Comparison of ENCODE assay signal across 21 cellular contexts in the genomic region with DNA sequence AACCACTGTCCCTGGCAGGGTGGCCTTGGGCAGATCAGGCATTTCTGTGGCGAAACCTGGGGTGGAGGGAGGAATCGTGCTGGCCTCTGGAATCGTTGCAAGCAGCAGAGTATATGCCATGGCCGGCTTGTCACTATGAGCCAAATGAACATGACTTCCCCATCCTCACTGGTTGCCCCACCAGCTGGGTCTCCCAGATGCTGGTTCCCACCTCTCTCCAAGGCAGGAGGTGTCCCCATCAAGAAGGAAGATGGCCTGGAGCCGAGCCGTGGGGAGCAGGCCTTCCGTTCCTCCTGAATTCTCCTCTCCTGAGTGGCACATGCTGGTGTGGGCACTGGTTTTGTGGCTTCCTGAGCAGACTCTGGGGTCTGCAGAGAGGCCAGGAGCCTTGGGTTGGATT.
"Had no signal": no experiment of that assay in that cellular context is flagged by ENCODE, and none has a peak within 500 bp of the region (broad histone marks: within the 10 kb centered on the region; RNA-seq: fewer than 3 reads in every experiment).

No MANE protein-coding gene starts in this region.

- ATAC-seq: left colon; mucosa of descending colon; naive thymus-derived CD8-positive, alpha-beta T cell; psoas muscle; stimulated activated memory B cell treated with anti-CD40 and anti-IgM and Interleukin-4, amounts not matched to agents 10 μg/mL and 1 μg/mL and 100 μg/mL, for 72 hours had no signal

- H3K36me3 Mint-ChIP-seq: neural progenitor cell had no signal

- H3K27ac Mint-ChIP-seq: naive thymus-derived CD8-positive, alpha-beta T cell; neural progenitor cell; stimulated activated memory B cell treated with anti-CD40 and anti-IgM and Interleukin-4, amounts not matched to agents 10 μg/mL and 1 μg/mL and 100 μg/mL, for 72 hours; stimulated activated naive CD8-positive, alpha-beta T cell treated with anti-CD3 and anti-CD28 coated beads, Interleukin-15, Interleukin-2, amounts not matched to agents 100 ng/mL and 50 ng/mL, for 24 hours had no signal

- H3K27me3 Mint-ChIP-seq: stimulated activated memory B cell treated with anti-CD40 and anti-IgM and Interleukin-4, amounts not matched to agents 10 μg/mL and 1 μg/mL and 100 μg/mL, for 72 hours; stimulated activated naive CD8-positive, alpha-beta T cell treated with anti-CD3 and anti-CD28 coated beads, Interleukin-15, Interleukin-2, amounts not matched to agents 100 ng/mL and 50 ng/mL, for 24 hours had no signal

- H3K9me3 ChIP-seq: vagina had no signal

- H3K4me3 ChIP-seq: coronary artery, hepatocyte, mucosa of descending colon, neural progenitor cell, psoas muscle, tibial artery, upper lobe of left lung, vagina had no signal

- H3K36me3 ChIP-seq: neural progenitor cell, tibial artery, upper lobe of left lung, vagina had no signal

- H3K27ac ChIP-seq: coronary artery, hepatocyte, neural progenitor cell, parathyroid adenoma, psoas muscle, tibial artery, upper lobe of left lung, vagina had no signal

- H3K27me3 ChIP-seq: hepatocyte, neural progenitor cell, upper lobe of left lung, vagina had no signal

- H3K4me1 ChIP-seq: neural progenitor cell, parathyroid adenoma, psoas muscle, upper lobe of left lung, vagina had no signal

- H3K4me3 Mint-ChIP-seq: naive thymus-derived CD8-positive, alpha-beta T cell; neural progenitor cell; stimulated activated memory B cell treated with anti-CD40 and anti-IgM and Interleukin-4, amounts not matched to agents 10 μg/mL and 1 μg/mL and 100 μg/mL, for 72 hours; stimulated activated naive CD8-positive, alpha-beta T cell treated with anti-CD3 and anti-CD28 coated beads, Interleukin-15, Interleukin-2, amounts not matched to agents 100 ng/mL and 50 ng/mL, for 24 hours had no signal

- DNase-seq: effector CD4-positive, alpha-beta T cell; foreskin melanocyte; kidney; left colon; mammary epithelial cell; naive thymus-derived CD8-positive, alpha-beta T cell; occipital lobe; stimulated activated CD4-positive, alpha-beta T cell treated with anti-CD3 and anti-CD28 coated beads, Interleukin-15, amount 100 ng/mL, for 24 hours; stimulated activated CD4-positive, alpha-beta T cell treated with anti-CD3 and anti-CD28 coated beads, Interleukin-1b, Interleukin-23, amount 100 ng/mL, for 48 hours; stimulated activated CD4-positive, alpha-beta T cell treated with anti-CD3 and anti-CD28 coated beads, Interleukin-4, amount 100 ng/mL, for 24 hours; upper lobe of left lung had no signal

- H3K4me1 Mint-ChIP-seq: neural progenitor cell had no signal
